In the genomic region with DNA sequence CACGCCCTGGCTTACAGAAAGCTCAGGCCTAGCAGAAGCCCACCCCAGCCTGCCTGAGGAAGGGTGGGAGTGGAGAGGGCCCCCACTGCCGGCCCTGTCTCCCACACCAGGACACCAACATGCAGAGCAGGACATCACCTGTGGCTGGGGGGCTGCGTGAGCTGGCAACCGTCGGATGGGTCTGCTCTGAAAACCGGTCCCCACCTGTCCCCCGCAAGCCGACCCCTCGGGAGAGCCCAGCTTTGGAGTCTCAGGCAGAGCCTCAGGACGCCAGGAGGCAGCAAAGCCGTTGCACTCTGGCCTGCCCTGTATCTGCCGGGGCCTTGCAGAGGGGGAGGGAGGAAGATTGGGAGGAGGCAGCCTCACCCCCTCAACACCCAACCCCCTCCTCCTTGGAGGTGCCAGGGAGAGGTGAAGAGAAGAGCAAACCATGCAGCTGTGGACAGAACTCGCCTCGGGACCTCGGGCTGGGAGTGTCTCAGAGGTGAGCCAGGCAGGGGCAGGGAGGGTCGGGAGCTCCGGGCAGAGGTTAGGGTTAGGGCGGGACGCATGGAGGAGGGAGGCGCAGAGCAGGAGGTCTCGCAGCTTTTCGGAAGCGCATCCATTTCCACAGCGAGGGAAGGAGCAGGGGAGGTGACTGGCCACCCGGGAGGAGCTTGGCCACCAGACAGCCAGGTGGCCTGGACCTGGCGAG, we compare ENCODE assay signal across 1 cellular context.
TF ChIP-seq lines count a peak whose summit lies in the region.

No MANE protein-coding gene starts in this region.

TF ChIP-seq in GM12878, 131 proteins besides CTCF, POLR2A, EP300 and RAD21:
- TF ChIP-seq NFYA (IDR thresholded peaks at IDR 0.05; ENCODE audit: borderline replicate concordance, low read depth, low read length) (no peak), ASH2L (IDR thresholded peaks at IDR 0.05; ENCODE audit: borderline replicate concordance, low read depth) (no peak), ZBED1 (IDR thresholded peaks at IDR 0.05; ENCODE audit: borderline replicate concordance) (no peak), TCF7 (IDR thresholded peaks at IDR 0.05; ENCODE audit: borderline replicate concordance) (no peak), SUZ12 (IDR thresholded peaks at IDR 0.05; ENCODE audit: unreplicated experiment) (no peak), SP1 (IDR thresholded peaks at IDR 0.05; ENCODE audit: low read depth, low read length) (no peak), TARDBP (IDR thresholded peaks at IDR 0.05; ENCODE audit: borderline replicate concordance) (no peak), CEBPB (IDR thresholded peaks at IDR 0.05; ENCODE audit: borderline replicate concordance in 1 of 2, low read depth in 2 of 2, low read length in 2 of 2) (no peak), RFX5 (IDR thresholded peaks at IDR 0.05; ENCODE audit: low read depth, low read length) (no peak), SMC3 (IDR thresholded peaks at IDR 0.05; ENCODE audit: borderline replicate concordance, low read length) (no peak), HDAC2 (IDR thresholded peaks at IDR 0.05) (no peak), ZBTB11 (CRISPR knock-in tag; IDR thresholded peaks at IDR 0.05) (no peak), ATF2 (IDR thresholded peaks at IDR 0.05; ENCODE audit: low read length) (no peak), SUPT20H (IDR thresholded peaks at IDR 0.05; ENCODE audit: borderline replicate concordance, control insufficient read depth, low read depth, low read length) (no peak)
- TF ChIP-seq, protein P1, sequence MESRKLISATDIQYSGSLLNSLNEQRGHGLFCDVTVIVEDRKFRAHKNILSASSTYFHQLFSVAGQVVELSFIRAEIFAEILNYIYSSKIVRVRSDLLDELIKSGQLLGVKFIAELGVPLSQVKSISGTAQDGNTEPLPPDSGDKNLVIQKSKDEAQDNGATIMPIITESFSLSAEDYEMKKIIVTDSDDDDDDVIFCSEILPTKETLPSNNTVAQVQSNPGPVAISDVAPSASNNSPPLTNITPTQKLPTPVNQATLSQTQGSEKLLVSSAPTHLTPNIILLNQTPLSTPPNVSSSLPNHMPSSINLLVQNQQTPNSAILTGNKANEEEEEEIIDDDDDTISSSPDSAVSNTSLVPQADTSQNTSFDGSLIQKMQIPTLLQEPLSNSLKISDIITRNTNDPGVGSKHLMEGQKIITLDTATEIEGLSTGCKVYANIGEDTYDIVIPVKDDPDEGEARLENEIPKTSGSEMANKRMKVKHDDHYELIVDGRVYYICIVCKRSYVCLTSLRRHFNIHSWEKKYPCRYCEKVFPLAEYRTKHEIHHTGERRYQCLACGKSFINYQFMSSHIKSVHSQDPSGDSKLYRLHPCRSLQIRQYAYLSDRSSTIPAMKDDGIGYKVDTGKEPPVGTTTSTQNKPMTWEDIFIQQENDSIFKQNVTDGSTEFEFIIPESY (IDR thresholded peaks at IDR 0.05), result no peak
- TF ChIP-seq, protein P2, sequence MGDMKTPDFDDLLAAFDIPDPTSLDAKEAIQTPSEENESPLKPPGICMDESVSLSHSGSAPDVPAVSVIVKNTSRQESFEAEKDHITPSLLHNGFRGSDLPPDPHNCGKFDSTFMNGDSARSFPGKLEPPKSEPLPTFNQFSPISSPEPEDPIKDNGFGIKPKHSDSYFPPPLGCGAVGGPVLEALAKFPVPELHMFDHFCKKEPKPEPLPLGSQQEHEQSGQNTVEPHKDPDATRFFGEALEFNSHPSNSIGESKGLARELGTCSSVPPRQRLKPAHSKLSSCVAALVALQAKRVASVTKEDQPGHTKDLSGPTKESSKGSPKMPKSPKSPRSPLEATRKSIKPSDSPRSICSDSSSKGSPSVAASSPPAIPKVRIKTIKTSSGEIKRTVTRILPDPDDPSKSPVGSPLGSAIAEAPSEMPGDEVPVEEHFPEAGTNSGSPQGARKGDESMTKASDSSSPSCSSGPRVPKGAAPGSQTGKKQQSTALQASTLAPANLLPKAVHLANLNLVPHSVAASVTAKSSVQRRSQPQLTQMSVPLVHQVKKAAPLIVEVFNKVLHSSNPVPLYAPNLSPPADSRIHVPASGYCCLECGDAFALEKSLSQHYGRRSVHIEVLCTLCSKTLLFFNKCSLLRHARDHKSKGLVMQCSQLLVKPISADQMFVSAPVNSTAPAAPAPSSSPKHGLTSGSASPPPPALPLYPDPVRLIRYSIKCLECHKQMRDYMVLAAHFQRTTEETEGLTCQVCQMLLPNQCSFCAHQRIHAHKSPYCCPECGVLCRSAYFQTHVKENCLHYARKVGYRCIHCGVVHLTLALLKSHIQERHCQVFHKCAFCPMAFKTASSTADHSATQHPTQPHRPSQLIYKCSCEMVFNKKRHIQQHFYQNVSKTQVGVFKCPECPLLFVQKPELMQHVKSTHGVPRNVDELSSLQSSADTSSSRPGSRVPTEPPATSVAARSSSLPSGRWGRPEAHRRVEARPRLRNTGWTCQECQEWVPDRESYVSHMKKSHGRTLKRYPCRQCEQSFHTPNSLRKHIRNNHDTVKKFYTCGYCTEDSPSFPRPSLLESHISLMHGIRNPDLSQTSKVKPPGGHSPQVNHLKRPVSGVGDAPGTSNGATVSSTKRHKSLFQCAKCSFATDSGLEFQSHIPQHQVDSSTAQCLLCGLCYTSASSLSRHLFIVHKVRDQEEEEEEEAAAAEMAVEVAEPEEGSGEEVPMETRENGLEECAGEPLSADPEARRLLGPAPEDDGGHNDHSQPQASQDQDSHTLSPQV (IDR thresholded peaks at IDR 0.05), result no peak
